8 cellular contexts compared by ENCODE assay signal in the genomic region with DNA sequence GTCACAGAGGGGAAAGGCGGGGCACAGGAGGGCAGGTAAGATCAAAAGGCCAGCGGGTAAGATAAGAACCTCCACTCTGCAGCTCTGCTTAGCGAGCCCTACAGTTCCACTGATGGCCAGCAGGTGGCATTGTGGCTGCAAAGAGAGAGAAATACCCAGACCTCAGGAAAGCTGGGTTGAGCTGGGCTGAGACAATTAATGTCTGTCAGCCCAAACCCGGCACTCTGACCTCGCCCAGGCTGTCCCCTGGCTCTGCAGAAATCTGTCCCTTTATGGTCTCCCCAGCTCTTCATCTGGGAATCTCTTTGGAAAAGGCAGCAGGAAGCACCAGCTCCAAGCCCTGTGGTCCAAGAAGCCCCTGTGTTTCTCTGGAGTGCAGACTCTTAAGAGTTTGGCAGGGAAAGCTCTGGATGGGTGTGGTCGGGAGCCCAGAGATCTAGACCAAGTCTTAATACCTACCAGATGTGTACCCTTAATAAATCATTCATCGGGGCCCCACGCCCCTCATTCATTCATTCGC. TPM values are rescaled to one million over a fixed set of nuclear protein-coding genes. Genes with fewer than 3 reads are reported as not detected.
A peak's percentile ranks its signal among the peaks of the same experiment; 100 is the strongest.
DNase-seq lines count a peak whose midpoint lies in the region; ATAC-seq and TF ChIP-seq lines count a peak whose summit lies in the region.

No MANE protein-coding gene starts in this region.

- H3F3A ChIP-seq in OCI-LY1 (ENCODE audit: insufficient read depth, low read length), result no peaks in the 10 kb centered on the region

- H3K4me3 ChIP-seq in BJ (ENCODE audit: low read depth, low read length), result no peak overlapping the region
- no peak overlapping the region for H3K4me3 ChIP-seq in OCI-LY1 (ENCODE audit: low read depth, low read length, poor library complexity, severe bottlenecking)

- no peak overlapping the region for H2AFZ ChIP-seq in OCI-LY1 (ENCODE audit: low read length)

- H3K9me2 ChIP-seq in OCI-LY1 (ENCODE audit: low read depth, low read length), result no peaks in the 10 kb centered on the region

- H3K79me2 ChIP-seq in OCI-LY1 (ENCODE audit: insufficient read depth, low read length), result no peaks in the 10 kb centered on the region

- POLR2A ChIA-PET in BJ (lab: Charles Lee), result interaction anchor here (1.0 kb wide), 1 partner anchor 273 kb away, joined by 4 read pairs; no protein-coding TSS in a partner anchor

- no peaks in the 10 kb centered on the region for H3K4me1 ChIP-seq in OCI-LY1 (ENCODE audit: insufficient read depth, low read length, severe bottlenecking)

- H3K36me3 ChIP-seq in BJ (ENCODE audit: control insufficient read depth, insufficient read depth, low read length) (peaks cover 48% of the 10 kb centered on the region), OCI-LY1 (ENCODE audit: insufficient read depth, low read length) (no peaks in the 10 kb centered on the region)

- no peaks in the 10 kb centered on the region for H3K36me3 Mint-ChIP-seq in natural killer cell treated with Interleukin-12 subunit alpha and Interleukin-12 subunit beta and Interleukin-15 and Interleukin-18, amount 100 ng/mL, for 72 hours

- no peak overlapping the region for H3K4me2 ChIP-seq in OCI-LY1 (ENCODE audit: low read length)

- no peak overlapping the region for H3K4me3 Mint-ChIP-seq in natural killer cell treated with Interleukin-12 subunit alpha and Interleukin-12 subunit beta and Interleukin-15 and Interleukin-18, amount 100 ng/mL, for 72 hours

- H3K4me1 Mint-ChIP-seq in natural killer cell treated with Interleukin-12 subunit alpha and Interleukin-12 subunit beta and Interleukin-15 and Interleukin-18, amount 100 ng/mL, for 72 hours (ENCODE audit: low read depth in 2 of 2), result peaks cover 10 to 17% of the 10 kb centered on the region in 2 donors

- H3K27me3 ChIP-seq in BJ (ENCODE audit: control insufficient read depth, insufficient read depth, low read length) (no peaks in the 10 kb centered on the region), OCI-LY1 (ENCODE audit: insufficient read depth, low read length) (no peaks in the 10 kb centered on the region)

- no peaks in the 10 kb centered on the region for H3K27me3 Mint-ChIP-seq in natural killer cell treated with Interleukin-12 subunit alpha and Interleukin-12 subunit beta and Interleukin-15 and Interleukin-18, amount 100 ng/mL, for 72 hours

- H4K20me1 ChIP-seq in OCI-LY1 (ENCODE audit: insufficient read depth, low read length), result no peaks in the 10 kb centered on the region

- peak overlapping the region in 1 of 2 donors; percentile 49 for H3K27ac Mint-ChIP-seq in natural killer cell treated with Interleukin-12 subunit alpha and Interleukin-12 subunit beta and Interleukin-15 and Interleukin-18, amount 100 ng/mL, for 72 hours

- ATAC-seq in GM19035 (IDR thresholded peaks at IDR 0.05; ENCODE audit: unreplicated experiment) (peak; percentile 87), HG03442 (IDR thresholded peaks at IDR 0.05; ENCODE audit: unreplicated experiment) (peak; percentile 74), esophagus mucosa (peak; percentile 79)
- ATAC-seq in natural killer cell treated with Interleukin-12 subunit alpha and Interleukin-12 subunit beta and Interleukin-15 and Interleukin-18, amount 100 ng/mL, for 72 hours, result peak; percentile 76 to 82

- no peak overlapping the region for H3K9ac ChIP-seq in OCI-LY1 (ENCODE audit: low read length)

- H3K9me3 ChIP-seq in OCI-LY1 (ENCODE audit: low read length), result no peaks in the 10 kb centered on the region

- H3K9me3 Mint-ChIP-seq in natural killer cell treated with Interleukin-12 subunit alpha and Interleukin-12 subunit beta and Interleukin-15 and Interleukin-18, amount 100 ng/mL, for 72 hours, result no peaks in the 10 kb centered on the region

- no peak overlapping the region for H3K27ac ChIP-seq in OCI-LY1 (ENCODE audit: low read depth, low read length, poor library complexity, severe bottlenecking)

- TF ChIP-seq CTCF in BJ (IDR thresholded peaks at IDR 0.05; ENCODE audit: insufficient read depth, low read depth, low read length) (peak; percentile 98), OCI-LY1 (IDR thresholded peaks at IDR 0.05; ENCODE audit: low read length) (peak; percentile 95)

- CTCF ChIA-PET in BJ (lab: Yijun Ruan, JAX), result interaction anchor here (0.6 to 4.4 kb wide), 50 partner anchors 8 to 325 kb away, joined by 3 to 63 read pairs (median 4); a partner anchor contains a TSS

- DNase-seq in BJ (ENCODE audit: low read depth), result peak; percentile 56
- DNase-seq in activated CD8-positive, alpha-beta memory T cell treated with anti-CD3 and anti-CD28 coated beads, Interleukin-2, amount 50 U/mL, for 4 hours, result peak; percentile 95
- peak; percentile 80 for DNase-seq in natural killer cell treated with Interleukin-12 subunit alpha and Interleukin-12 subunit beta and Interleukin-15 and Interleukin-18, amount 100 ng/mL, for 72 hours (ENCODE audit: low spot score)
- peak; percentile 89 to 98 (median 96) for DNase-seq in stimulated activated naive CD4-positive, alpha-beta T cell (lab: John Stamatoyannopoulos, UW)

RNA-seq across cellular contexts. Expression of a gene that starts 8.3 kb away (rescaled TPM):
- polyA plus RNA-seq in BJ (2011; rRNA removed), result 1,102 and 1,967 TPM in 2 replicates
- 235 and 255 TPM in 2 replicates for polyA minus RNA-seq in BJ (2011; rRNA and poly(A)+ RNA removed)
- total RNA-seq in esophagus mucosa, result 43.8 TPM
- 10 to 100 TPM; 10.9 to 46.2 TPM for total RNA-seq in natural killer cell treated with Interleukin-12 subunit alpha and Interleukin-12 subunit beta and Interleukin-15 and Interleukin-18, amount 100 ng/mL, for 72 hours

RNA-seq across cellular contexts. Expression of a gene that starts 9.5 kb away (rescaled TPM):
- polyA plus RNA-seq in BJ (2011; rRNA removed), result 14.0 and 25.5 TPM in 2 replicates
- 5.9 and 10.1 TPM in 2 replicates for polyA minus RNA-seq in BJ (2011; rRNA and poly(A)+ RNA removed)
- 5.6 TPM for total RNA-seq in esophagus mucosa
- total RNA-seq in natural killer cell treated with Interleukin-12 subunit alpha and Interleukin-12 subunit beta and Interleukin-15 and Interleukin-18, amount 100 ng/mL, for 72 hours, result 100 to 1,000 TPM; 138 to 203 TPM

Comparison
In these comparisons a context has a peak if more than half of its experiments do, and no peak if none do; other contexts are left out.
1. RNA of a gene that starts 9.5 kb away (total RNA-seq): 138 to 203 TPM in natural killer cell treated with Interleukin-12 subunit alpha and Interleukin-12 subunit beta and Interleukin-15 and Interleukin-18, amount 100 ng/mL, for 72 hours; 5.6 TPM in esophagus mucosa (single experiment); every median in the first group is over 10 times any median in the second.
2. Peak in every context shown above with its lines, with median percentiles within 50 percentile points of each other: DNase-seq and ATAC-seq.